Comparison of ENCODE assay signal across 9 cellular contexts in genomic region chr12:108337235-108338223, GRCh38. TPM values are rescaled to one million over a fixed set of nuclear protein-coding genes. Genes with fewer than 3 reads are reported as not detected.
DNase-seq lines count a peak whose midpoint lies in the region; ATAC-seq, FAIRE-seq and TF ChIP-seq lines count a peak whose summit lies in the region.
"Had no signal": no experiment of that assay in that cellular context is flagged by ENCODE, and none has a peak within 500 bp of the region (broad histone marks: within the 10 kb centered on the region; RNA-seq: fewer than 3 reads in every experiment).

No MANE protein-coding gene starts in this region.

- H3K9me3 Mint-ChIP-seq in endodermal cell: no peaks in the 10 kb centered on the region
- no peaks in the 10 kb centered on the region for H3K9me3 Mint-ChIP-seq in natural killer cell treated with Interleukin-12 subunit alpha and Interleukin-12 subunit beta and Interleukin-15 and Interleukin-18, amount 100 ng/mL, for 72 hours

- H3K9me3 ChIP-seq in A673 (ENCODE audit: low read depth, low read length, poor library complexity, severe bottlenecking) (no peaks in the 10 kb centered on the region), endodermal cell (ENCODE audit: control insufficient read depth, low read length) (peaks cover 5% of the 10 kb centered on the region)

- H3K36me3 ChIP-seq in A673 (ENCODE audit: insufficient read depth, low read length, poor library complexity, severe bottlenecking) (no peaks in the 10 kb centered on the region), endodermal cell (ENCODE audit: control insufficient read depth, insufficient read depth, low read length) (no peaks in the 10 kb centered on the region)

- H3K27me3 Mint-ChIP-seq in endodermal cell (ENCODE audit: insufficient read depth): no peaks in the 10 kb centered on the region
- H3K27me3 Mint-ChIP-seq in natural killer cell treated with Interleukin-12 subunit alpha and Interleukin-12 subunit beta and Interleukin-15 and Interleukin-18, amount 100 ng/mL, for 72 hours: no peaks in the 10 kb centered on the region

- no peak overlapping the region for H3K4me3 Mint-ChIP-seq in endodermal cell
- peak overlapping the region; percentile 88 for H3K4me3 Mint-ChIP-seq in natural killer cell treated with Interleukin-12 subunit alpha and Interleukin-12 subunit beta and Interleukin-15 and Interleukin-18, amount 100 ng/mL, for 72 hours

- DNase-seq in A673 (ENCODE audit: low spot score) (peak; percentile 61), GM12891 (ENCODE audit: insufficient read length, low spot score) (peak; percentile 37), NCI-H226 (peak; percentile 41), endodermal cell (peak; percentile 88), SHP77 (lab: John Stamatoyannopoulos, UW) (no peak)
- peak; percentile 72 for DNase-seq in natural killer cell treated with Interleukin-12 subunit alpha and Interleukin-12 subunit beta and Interleukin-15 and Interleukin-18, amount 100 ng/mL, for 72 hours (ENCODE audit: low spot score)
- DNase-seq in NK-92 treated with Interleukin-12 subunit alpha and Interleukin-12 subunit beta, amount 100 ng/mL, for 24 hours (lab: John Stamatoyannopoulos, UW): no peak

- ATAC-seq in natural killer cell treated with Interleukin-12 subunit alpha and Interleukin-12 subunit beta and Interleukin-15 and Interleukin-18, amount 100 ng/mL, for 72 hours: peak; percentile 55 to 68
- ATAC-seq in GM21390 (IDR thresholded peaks at IDR 0.05; ENCODE audit: unreplicated experiment): no peak

- H3K27ac ChIP-seq in A673 (ENCODE audit: low read depth, low read length, poor library complexity, severe bottlenecking): no peak overlapping the region
- H3K27ac ChIP-seq in endodermal cell (ENCODE audit: low read depth, low read length): no peak overlapping the region

- intact Hi-C loops in A673 (cut with micrococcal nuclease; ENCODE audit: unreplicated experiment): loop anchor here (10.0 kb wide), 1 partner anchor 117 kb away; no protein-coding TSS in a partner anchor

- WGBS in endodermal cell (ENCODE audit: insufficient coverage in 1 of 2, insufficient read length in 1 of 2), 2 experiments: 68 to 77% methylated on average over 6 to 9 of the region's 9 CpGs

- CTCF ChIA-PET in A673 (lab: Charles Lee): no interaction called here

- TF ChIP-seq CTCF in A673 (conservative IDR thresholded peaks at IDR 0.05; ENCODE audit: low read depth, low read length) (peak; percentile 66), endodermal cell (conservative IDR thresholded peaks at IDR 0.05) (peak; percentile 77)

- H3K4me1 ChIP-seq in A673 (ENCODE audit: insufficient read depth, low read length, poor library complexity, severe bottlenecking): peaks cover 31% of the 10 kb centered on the region
- no peaks in the 10 kb centered on the region for H3K4me1 ChIP-seq in endodermal cell (ENCODE audit: control insufficient read depth, insufficient read depth, low read length)

- no peaks in the 10 kb centered on the region for H3K36me3 Mint-ChIP-seq in endodermal cell (ENCODE audit: low read depth)
- H3K36me3 Mint-ChIP-seq in natural killer cell treated with Interleukin-12 subunit alpha and Interleukin-12 subunit beta and Interleukin-15 and Interleukin-18, amount 100 ng/mL, for 72 hours: no peaks in the 10 kb centered on the region

- no peak overlapping the region for H3K27ac Mint-ChIP-seq in endodermal cell
- peak overlapping the region; percentile 79 to 91 for H3K27ac Mint-ChIP-seq in natural killer cell treated with Interleukin-12 subunit alpha and Interleukin-12 subunit beta and Interleukin-15 and Interleukin-18, amount 100 ng/mL, for 72 hours

- no peak overlapping the region for H3K4me3 ChIP-seq in A673 (ENCODE audit: low read depth, low read length, poor library complexity, severe bottlenecking)
- H3K4me3 ChIP-seq in endodermal cell (ENCODE audit: low read length): no peak overlapping the region

- H3K27me3 ChIP-seq in A673 (replicated peaks; ENCODE audit: insufficient read depth, low read depth, low read length, poor library complexity) (no peaks in the 10 kb centered on the region), endodermal cell (ENCODE audit: control insufficient read depth, insufficient read depth, low read length, poor library complexity, severe bottlenecking) (no peaks in the 10 kb centered on the region)

- POLR2A ChIA-PET in A673 (lab: Charles Lee; ENCODE audit: low non-redundant PET): no interaction called here

- peak; percentile 83 for FAIRE-seq in GM12891 (lab: Jason Lieb, UNC)
- FAIRE-seq: colon had no signal

- BruUV-seq in A673 (replicated peaks; lab: Mats Ljungman, UMichigan): no TSS peak

- no peak overlapping the region for H3K9ac ChIP-seq in endodermal cell (ENCODE audit: extremely low read depth, low read length, poor library complexity, severe bottlenecking)

- TF ChIP-seq POLR2A in GM12891 (IDR thresholded peaks at IDR 0.05; ENCODE audit: low read depth, low read length): no peak; the same call in 1 of the 2 replicates

- peaks cover 14% of the 10 kb centered on the region for H3K4me1 Mint-ChIP-seq in endodermal cell
- peaks cover 61 to 69% of the 10 kb centered on the region in 2 donors for H3K4me1 Mint-ChIP-seq in natural killer cell treated with Interleukin-12 subunit alpha and Interleukin-12 subunit beta and Interleukin-15 and Interleukin-18, amount 100 ng/mL, for 72 hours (ENCODE audit: low read depth in 2 of 2)

TF ChIP-seq in GM12891, 5 proteins besides CTCF, POLR2A, EP300 and RAD21:
- TF ChIP-seq SPI1 (IDR thresholded peaks at IDR 0.05; ENCODE audit: low read depth, low read length) (no peak), TAF1 (IDR thresholded peaks at IDR 0.05; ENCODE audit: low read depth, low read length) (0 out of 2 replicates have a peak, but pooled peaks have one; percentile 43), POLR2AphosphoS5 (IDR thresholded peaks at IDR 0.05; ENCODE audit: low read depth, low read length) (peak; percentile 66; the same call in 1 of the 2 replicates), PAX5 (IDR thresholded peaks at IDR 0.05; ENCODE audit: insufficient read depth, low read length, severe bottlenecking) (no peak), POU2F2 (IDR thresholded peaks at IDR 0.05; ENCODE audit: low read depth, low read length) (peak; percentile 66; the same call in 1 of the 2 replicates)

RNA-seq across cellular contexts. Expression of gene CMKLR1, which starts 1.6 kb away (rescaled TPM):
- total RNA-seq in A673 (2021) (0.24 and 0.57 TPM in 2 replicates), endodermal cell (not detected)
- polyA plus RNA-seq in GM12891 (2012; ENCODE audit: low read depth, missing spikeins): 11.8 TPM
- polyA plus RNA-seq in endodermal cell (2013, experiment 1 of 2): 0.21 TPM
- 0.25 TPM for polyA plus RNA-seq in endodermal cell (2013, experiment 2 of 2)
- total RNA-seq in natural killer cell treated with Interleukin-12 subunit alpha and Interleukin-12 subunit beta and Interleukin-15 and Interleukin-18, amount 100 ng/mL, for 72 hours: 1 to 10 TPM in 1 of 2 donors, under 1 TPM in 1; 0.26 to 1.1 TPM

Comparison
In these comparisons a context has a peak if more than half of its experiments do, and no peak if none do; other contexts are left out.
1. DNase-seq: peak in A673 (single experiment), GM12891 (single experiment), NCI-H226 (single experiment), endodermal cell (single experiment) and natural killer cell treated with Interleukin-12 subunit alpha and Interleukin-12 subunit beta and Interleukin-15 and Interleukin-18, amount 100 ng/mL, for 72 hours (single experiment); none in SHP77 (0 of 2) and NK-92 treated with Interleukin-12 subunit alpha and Interleukin-12 subunit beta, amount 100 ng/mL, for 24 hours (single experiment).